In genomic region chr6:93418448-93419303, GRCh38 we compare ENCODE assay signal across 8 cellular contexts. TPM values are rescaled to one million over a fixed set of nuclear protein-coding genes. Genes with fewer than 3 reads are reported as not detected.
DNase-seq lines count a peak whose midpoint lies in the region; ATAC-seq and TF ChIP-seq lines count a peak whose summit lies in the region.

No MANE protein-coding gene starts in this region.

- CTCF ChIA-PET in activated CD4-positive, alpha-beta T cell treated with anti-CD3 and anti-CD28 coated beads for 36 hours (lab: Charles Lee) = no interaction called here

- H3K9me3 Mint-ChIP-seq in activated CD4-positive, alpha-beta T cell treated with anti-CD3 and anti-CD28 coated beads for 36 hours (ENCODE audit: low read depth) = no peaks in the 10 kb centered on the region

- POLR2A ChIA-PET in activated CD4-positive, alpha-beta T cell treated with anti-CD3 and anti-CD28 coated beads for 36 hours (lab: Charles Lee) = no interaction called here

- H3K4me1 ChIP-seq in psoas muscle = peaks cover 20% of the 10 kb centered on the region

- intact Hi-C loops in activated CD4-positive, alpha-beta T cell treated with anti-CD3 and anti-CD28 coated beads for 36 hours (cut with DNase I, micrococcal nuclease) = no loop called here
- intact Hi-C loops in psoas muscle (cut with DNase I) = no loop called here

- H3K4me3 ChIP-seq in iPS-11a (ENCODE audit: low read depth, low read length) = peak overlapping the region; percentile 86
- peak overlapping the region; percentile 67 for H3K4me3 ChIP-seq in psoas muscle

- DNase-seq in activated CD4-positive, alpha-beta T cell treated with anti-CD3 and anti-CD28 coated beads for 36 hours = peak; percentile 13
- DNase-seq in activated CD4-positive, alpha-beta T cell treated with anti-CD3 and anti-CD28 coated beads, Interleukin-2, amount 50 U/mL, for 1 hour = no peak
- DNase-seq in NCI-H146 treated with DMSO at 0.1 percent for 48 hours (lab: John Stamatoyannopoulos, UW; ENCODE audit: unreplicated experiment) (peak; percentile 34), psoas muscle (peak; percentile 20 to 42), A172 (ENCODE audit: low spot score) (no peak)

- TF ChIP-seq CTCF in psoas muscle (IDR thresholded peaks at IDR 0.05) = no peak

- WGBS in psoas muscle, 3 donors = 0 to 1% (median 1%) methylated on average over 61 to 88 of the region's 88 CpGs

- no peak overlapping the region for H3K27ac Mint-ChIP-seq in activated CD4-positive, alpha-beta T cell treated with anti-CD3 and anti-CD28 coated beads for 36 hours

- H3K4me1 Mint-ChIP-seq in activated CD4-positive, alpha-beta T cell treated with anti-CD3 and anti-CD28 coated beads for 36 hours = peaks cover 12% of the 10 kb centered on the region

- no peaks in the 10 kb centered on the region for H3K9me3 ChIP-seq in psoas muscle

- H3K27ac ChIP-seq in angular gyrus (ENCODE audit: low read depth, low read length) (peak overlapping the region; percentile 70), psoas muscle (no peak overlapping the region)

- no peak for ATAC-seq in activated CD4-positive, alpha-beta T cell treated with anti-CD3 and anti-CD28 coated beads for 36 hours
- ATAC-seq in psoas muscle = peak in 2 of 4 donors; percentile 19 to 21
- ATAC-seq in HG03342 (IDR thresholded peaks at IDR 0.05; ENCODE audit: unreplicated experiment) = no peak

- peak overlapping the region; percentile 49 for H3K4me3 Mint-ChIP-seq in activated CD4-positive, alpha-beta T cell treated with anti-CD3 and anti-CD28 coated beads for 36 hours

- peaks cover 0 to 92% (median 7%) of the 10 kb centered on the region in 3 donors for H3K27me3 ChIP-seq in psoas muscle (ENCODE audit: insufficient read depth in 3 of 3, low read length in 2 of 3)

- peaks cover 43% of the 10 kb centered on the region for H3K27me3 Mint-ChIP-seq in activated CD4-positive, alpha-beta T cell treated with anti-CD3 and anti-CD28 coated beads for 36 hours

- no peaks in the 10 kb centered on the region for H3K36me3 Mint-ChIP-seq in activated CD4-positive, alpha-beta T cell treated with anti-CD3 and anti-CD28 coated beads for 36 hours (ENCODE audit: low read depth)

- no peaks in the 10 kb centered on the region for H3K36me3 ChIP-seq in psoas muscle (ENCODE audit: insufficient read depth in 1 of 2, low read depth in 1 of 2)

RNA-seq across cellular contexts. Expression of gene EPHA7, which starts 0.7 kb away (rescaled TPM):
- total RNA-seq in activated CD4-positive, alpha-beta T cell treated with anti-CD3 and anti-CD28 coated beads for 36 hours = not detected
- under 1 TPM; 0.06 to 0.32 (median 0.15) TPM for total RNA-seq in psoas muscle
- under 1 TPM; 0.01 to 0.75 (median 0.07) TPM for polyA plus RNA-seq in psoas muscle
- total RNA-seq in A172 (2014; rRNA removed; shearing (Covaris generic)) = not detected in 2 replicates

Comparison
In these comparisons a context has a peak if more than half of its experiments do, and no peak if none do; other contexts are left out.
1. DNase-seq: peak in activated CD4-positive, alpha-beta T cell treated with anti-CD3 and anti-CD28 coated beads for 36 hours (single experiment), NCI-H146 treated with DMSO at 0.1 percent for 48 hours (single experiment) and psoas muscle (2 of 2); none in activated CD4-positive, alpha-beta T cell treated with anti-CD3 and anti-CD28 coated beads, Interleukin-2, amount 50 U/mL, for 1 hour (single experiment) and A172 (single experiment).